9 cellular contexts compared by ENCODE assay signal in genomic region chr2:111534816-111535803, GRCh38.
DNase-seq lines count a peak whose midpoint lies in the region; ATAC-seq, FAIRE-seq and TF ChIP-seq lines count a peak whose summit lies in the region.
"Had no signal": no experiment of that assay in that cellular context is flagged by ENCODE, and none has a peak within 500 bp of the region (broad histone marks: within the 10 kb centered on the region; RNA-seq: fewer than 3 reads in every experiment).

No MANE protein-coding gene starts in this region.

- H3K4me1 ChIP-seq in HUES48 (ENCODE audit: control insufficient read depth, insufficient read depth, low read length) = peaks cover 11% of the 10 kb centered on the region
- peaks cover 23% of the 10 kb centered on the region for H3K4me1 ChIP-seq in astrocyte (ENCODE audit: insufficient read depth, low read length)

- no peaks in the 10 kb centered on the region for H4K20me1 ChIP-seq in astrocyte (ENCODE audit: insufficient read depth, low read length)

- FAIRE-seq in astrocyte (lab: Jason Lieb, UNC) = no peak

- H3K9ac ChIP-seq in HUES48 (ENCODE audit: low read depth, low read length) = no peak overlapping the region; the same call in 1 of the 2 replicates
- peak overlapping the region; percentile 46 for H3K9ac ChIP-seq in astrocyte (ENCODE audit: low read length)

- no peak overlapping the region for H3K4me3 Mint-ChIP-seq in astrocyte (ENCODE audit: unreplicated experiment)

- peaks cover 3% of the 10 kb centered on the region; the same call in 1 of the 2 replicates for H3K9me3 ChIP-seq in AG04450 (ENCODE audit: control insufficient read depth, insufficient read depth, low read length)
- no peaks in the 10 kb centered on the region for H3K9me3 ChIP-seq in HUES48 (ENCODE audit: control insufficient read depth, insufficient read depth, low read length)
- H3K9me3 ChIP-seq in astrocyte (ENCODE audit: insufficient read depth, low read depth, low read length) = no peaks in the 10 kb centered on the region

- H3K4me2 ChIP-seq in astrocyte (ENCODE audit: low read length) = peak overlapping the region; percentile 41

- no peak for ATAC-seq in GM21825 (IDR thresholded peaks at IDR 0.05; ENCODE audit: unreplicated experiment)

- no peaks in the 10 kb centered on the region for H3K27me3 Mint-ChIP-seq in astrocyte (ENCODE audit: low read depth, unreplicated experiment)

- CTCF ChIA-PET in AG04450 (lab: Charles Lee) = interaction anchor here (0.6 to 0.9 kb wide), 2 partner anchors 11 to 419 kb away, joined by 3 read pairs; no protein-coding TSS in a partner anchor

- H3K36me3 Mint-ChIP-seq in astrocyte (ENCODE audit: low read depth, unreplicated experiment) = no peaks in the 10 kb centered on the region

- no peaks in the 10 kb centered on the region for H3K79me2 ChIP-seq in astrocyte (ENCODE audit: insufficient read depth, low read length)

- no peak overlapping the region for H3K4me3 ChIP-seq in AG04450 (ENCODE audit: low read depth, low read length)
- H3K4me3 ChIP-seq in HUES48 (ENCODE audit: low read depth, low read length) = 0 out of 2 replicates have a peak overlapping the region, but pooled peaks have one; percentile 10
- H3K4me3 ChIP-seq in astrocyte (ENCODE audit: insufficient read depth, low read depth, low read length) = no peak overlapping the region

- DNase-seq in AG04450 (ENCODE audit: low read depth, low spot score) (peak; percentile 45), astrocyte (ENCODE audit: low read depth) (peak; percentile 49), medulla oblongata (ENCODE audit: extremely low spot score) (peak; percentile 51), NCI-H82 (lab: John Stamatoyannopoulos, UW) (no peak)
- no peak for DNase-seq in stimulated activated naive CD4-positive, alpha-beta T cell (lab: John Stamatoyannopoulos, UW)
- DNase-seq in activated CD8-positive, alpha-beta memory T cell treated with anti-CD3 and anti-CD28 coated beads, Interleukin-2, amount 50 U/mL, for 48 hours = no peak

- POLR2A ChIA-PET in AG04450 (lab: Yijun Ruan, JAX) = interaction anchor here (0.6 to 1.1 kb wide), 2 partner anchors 82 to 141 kb away, joined by 4 to 6 read pairs; no protein-coding TSS in a partner anchor

- H3K36me3 ChIP-seq in HUES48 (ENCODE audit: control insufficient read depth, insufficient read depth, low read length) (no peaks in the 10 kb centered on the region), astrocyte (ENCODE audit: insufficient read depth, low read length) (no peaks in the 10 kb centered on the region)

- no peak overlapping the region for H3K27ac Mint-ChIP-seq in astrocyte (ENCODE audit: unreplicated experiment)

- H2AFZ ChIP-seq in astrocyte (ENCODE audit: low read depth, low read length) = peak overlapping the region; percentile 8

- H3K27ac ChIP-seq in AG04450 (ENCODE audit: low read depth, low read length) (peak overlapping the region; percentile 89), HUES48 (ENCODE audit: low read depth, low read length) (peak overlapping the region; percentile 78), astrocyte (ENCODE audit: low read depth, low read length) (peak overlapping the region; percentile 48)
- H3K27ac ChIP-seq: HL-60 had no signal

- H3K9me3 Mint-ChIP-seq in astrocyte (ENCODE audit: unreplicated experiment) = no peaks in the 10 kb centered on the region

- peaks cover 17% of the 10 kb centered on the region for H3K4me1 Mint-ChIP-seq in astrocyte (ENCODE audit: low read depth, unreplicated experiment)

- no peaks in the 10 kb centered on the region for H3K27me3 ChIP-seq in AG04450 (ENCODE audit: control insufficient read depth, insufficient read depth, low read length)
- no peaks in the 10 kb centered on the region for H3K27me3 ChIP-seq in HUES48 (ENCODE audit: control insufficient read depth, insufficient read depth, low read length)
- no peaks in the 10 kb centered on the region for H3K27me3 ChIP-seq in astrocyte (ENCODE audit: insufficient read depth, low read length)

- no peak for TF ChIP-seq CTCF in AG04450 (IDR thresholded peaks at IDR 0.05; ENCODE audit: low read depth, low read length)
- no peak for TF ChIP-seq CTCF in astrocyte (IDR thresholded peaks at IDR 0.05; ENCODE audit: insufficient read depth, low read depth, low read length)

Comparison
In these comparisons a context has a peak if more than half of its experiments do, and no peak if none do; other contexts are left out.
1. DNase-seq: peak in AG04450 (single experiment), astrocyte (single experiment) and medulla oblongata (single experiment); none in stimulated activated naive CD4-positive, alpha-beta T cell (0 of 6), NCI-H82 (single experiment) and activated CD8-positive, alpha-beta memory T cell treated with anti-CD3 and anti-CD28 coated beads, Interleukin-2, amount 50 U/mL, for 48 hours (single experiment).
2. Peak in every context shown above with its lines, with median percentiles within 50 percentile points of each other: H3K27ac ChIP-seq.